ENCODE assay signal across 8 cellular contexts in the genomic region with DNA sequence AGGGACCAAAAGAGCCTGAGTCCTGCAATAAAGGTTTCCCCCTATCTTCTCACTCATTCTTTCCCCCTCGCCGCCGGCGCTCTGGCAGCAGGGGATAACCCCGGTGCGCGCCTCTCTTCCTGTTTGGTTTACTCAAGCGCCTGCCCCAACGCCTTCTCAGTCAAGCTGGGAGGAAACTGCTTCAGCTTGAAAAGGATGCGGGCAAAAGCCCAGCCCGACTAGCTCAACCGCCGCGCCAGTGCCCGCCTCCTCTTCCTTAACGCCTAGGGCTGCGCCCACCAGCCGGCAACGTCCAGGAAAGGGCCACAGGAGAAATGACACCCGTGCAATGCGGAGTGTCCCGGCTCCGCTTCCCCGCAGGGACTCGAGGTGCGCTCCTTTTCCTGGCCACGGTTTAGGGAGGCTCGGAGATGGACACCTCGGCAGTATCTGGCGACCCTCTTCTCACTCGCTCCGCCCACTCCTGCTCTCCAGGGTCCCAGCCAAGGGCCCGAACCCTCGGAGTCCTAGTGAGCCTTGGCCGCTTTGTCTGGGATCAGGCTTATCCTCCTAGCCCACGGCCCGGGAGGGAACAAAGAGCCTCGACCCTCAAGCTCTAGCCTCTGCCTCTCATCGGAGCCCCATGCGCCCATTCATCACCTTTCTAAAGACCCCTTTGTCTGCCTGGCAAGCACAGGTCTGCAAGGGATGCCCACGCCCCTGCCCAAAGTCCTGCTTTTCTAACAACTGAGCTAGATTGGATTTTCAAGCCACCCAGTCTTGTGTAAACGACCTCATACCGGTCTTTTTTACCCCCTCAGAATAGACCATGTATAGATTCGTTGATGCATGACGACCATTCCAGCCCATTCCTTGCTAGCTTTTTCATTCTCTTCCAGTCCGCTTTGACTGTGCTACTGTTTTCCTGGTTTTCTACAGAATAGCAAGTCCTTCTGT. TPM values are rescaled to one million over a fixed set of nuclear protein-coding genes. Genes with fewer than 3 reads are reported as not detected.
DNase-seq lines count a peak whose midpoint lies in the region; ATAC-seq and TF ChIP-seq lines count a peak whose summit lies in the region.

No MANE protein-coding gene starts in this region.

- peak overlapping the region; percentile 45 to 84 (median 65) for H3K4me3 ChIP-seq in dorsolateral prefrontal cortex

- peak; percentile 68 for DNase-seq in NCI-H2196 treated with DMSO at 0.1 percent for 48 hours (lab: John Stamatoyannopoulos, UW; ENCODE audit: unreplicated experiment)
- DNase-seq in activated CD4-positive, alpha-beta T cell treated with anti-CD3 and anti-CD28 coated beads for 4 hours = peak; percentile 92 to 95
- DNase-seq in dorsolateral prefrontal cortex = peak in 6 of 10 donors; percentile 22 to 64 (median 52)
- DNase-seq in medulla oblongata (ENCODE audit: extremely low spot score) = peak; percentile 59
- peak; percentile 81 for DNase-seq in stimulated activated CD8-positive, alpha-beta memory T cell treated with anti-CD3 and anti-CD28 coated beads, Interleukin-12 subunit alpha, Interleukin-12 subunit beta, amount 100 ng/mL, for 24 hours (ENCODE audit: extremely low read depth)
- no peak for DNase-seq in NCI-H2171 treated with DMSO at 0.1 percent for 48 hours (lab: John Stamatoyannopoulos, UW)

- intact Hi-C loops in dorsolateral prefrontal cortex (cut with DNase I) = loop anchor here (10.0 kb wide), 2 partner anchors 106 to 126 kb away; no protein-coding TSS in a partner anchor

- ATAC-seq in GM18508 (IDR thresholded peaks at IDR 0.05; ENCODE audit: insufficient read depth, unreplicated experiment) = peak; percentile 23
- peak; percentile 37 for ATAC-seq in HG02943 (IDR thresholded peaks at IDR 0.05; ENCODE audit: low read depth, unreplicated experiment)

- H3K27me3 ChIP-seq in dorsolateral prefrontal cortex = peaks cover 0 to 32% (median 0%) of the 10 kb centered on the region in 45 donors

- peak overlapping the region in 54 of 59 donors; percentile 8 to 86 (median 59) for H3K27ac ChIP-seq in dorsolateral prefrontal cortex

- TF ChIP-seq CTCF in dorsolateral prefrontal cortex (IDR thresholded peaks at IDR 0.05 in 54 of 56, conservative IDR thresholded peaks at IDR 0.05 in 2 of 56; ENCODE audit: low read depth in 1 of 56, partially characterized antibody in 56 of 56) = no peak

RNA-seq across cellular contexts. Expression of gene ST8SIA4, which starts 2.0 kb away (rescaled TPM):
- total RNA-seq in dorsolateral prefrontal cortex = 10 to 100 TPM in 25 of 120 experiments, 1 to 10 TPM in 95; 2.7 to 16.8 (median 7.9) TPM
